8 cellular contexts compared by ENCODE assay signal in the genomic region with DNA sequence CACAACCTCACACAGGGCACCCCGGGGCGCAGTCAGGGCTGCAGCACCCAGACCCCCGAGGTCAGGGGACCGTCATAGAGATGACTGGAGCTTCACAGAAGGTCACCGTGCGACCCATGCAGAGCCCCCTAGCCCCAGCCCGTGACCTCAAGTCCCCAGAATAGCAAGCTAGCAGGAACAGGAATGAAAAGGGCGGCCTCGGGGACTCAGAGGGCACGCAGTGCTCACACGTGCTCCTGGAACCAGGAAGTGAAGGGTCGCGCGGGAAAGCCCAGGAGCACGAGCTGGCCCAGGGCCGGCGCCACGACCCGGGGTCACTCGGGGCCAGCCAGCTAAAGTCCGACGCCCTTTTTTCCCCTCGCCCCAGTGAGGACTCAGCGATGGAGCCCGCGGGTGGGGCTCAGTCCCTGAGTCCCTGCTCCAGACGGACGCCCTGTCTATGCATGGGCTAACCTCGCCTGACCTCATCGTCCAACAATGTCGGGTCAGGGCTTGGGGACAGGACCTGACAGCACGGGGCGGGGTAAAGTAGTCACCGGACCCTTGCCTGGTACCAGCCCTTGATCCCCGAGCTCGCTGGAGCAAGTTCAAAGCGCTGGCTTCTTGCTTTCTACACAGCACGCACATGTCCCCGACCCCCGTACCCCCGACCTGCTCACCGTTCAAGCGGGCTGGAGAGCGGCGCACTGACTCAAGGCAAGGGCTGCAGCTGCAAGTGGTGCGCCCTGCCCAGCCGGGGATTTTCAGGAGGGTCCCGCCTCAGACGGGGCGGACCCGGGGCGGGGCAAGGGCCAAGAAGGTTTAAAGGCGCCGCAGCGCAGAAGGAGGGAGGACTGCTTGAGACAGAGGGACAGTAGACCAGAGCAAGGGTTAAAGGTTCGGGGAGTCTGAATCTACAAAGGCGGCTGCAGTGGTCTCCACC. TPM values are rescaled to one million over a fixed set of nuclear protein-coding genes. Genes with fewer than 3 reads are reported as not detected.
DNase-seq lines count a peak whose midpoint lies in the region; ATAC-seq and TF ChIP-seq lines count a peak whose summit lies in the region.

A gene (minus strand): TSS at position 717 of the 922 bp plus-strand sequence. CDS start 4,998 bp downstream, outside the sequence.

- no peaks in the 10 kb centered on the region for H3K9me3 ChIP-seq in neuron (ENCODE audit: low read length)

- H3K4me1 ChIP-seq in neuron (ENCODE audit: insufficient read depth, low read length): peaks cover 19% of the 10 kb centered on the region

- TF ChIP-seq POLR2A in Raji (IDR thresholded peaks at IDR 0.05; ENCODE audit: insufficient read depth, low read depth, low read length): peak; percentile 99

- peak within 1 kb of the TSS; percentile 49 for H3K4me3 ChIP-seq in neuron (ENCODE audit: low read length)

- DNase-seq in D341Med (ENCODE audit: low spot score): peak; percentile 96
- DNase-seq in HT-29 (ENCODE audit: low spot score): peak; percentile 95
- DNase-seq in activated effector memory CD4-positive, alpha-beta T cell treated with anti-CD3 and anti-CD28 coated beads, Interleukin-2, amount 50 U/mL, for 16 hours: peak; percentile 96
- DNase-seq in fibroblast of the conjunctiva (ENCODE audit: low read depth): peak; percentile 87
- DNase-seq in stromal cell of bone marrow (ENCODE audit: low read depth): peak; percentile 83

- peaks cover 16% of the 10 kb centered on the region for H3K36me3 ChIP-seq in neuron (ENCODE audit: insufficient read depth, low read length)

- ATAC-seq in GM21360 (IDR thresholded peaks at IDR 0.05; ENCODE audit: unreplicated experiment): peak; percentile 53

- no peaks in the 10 kb centered on the region for H3K27me3 ChIP-seq in neuron (ENCODE audit: insufficient read depth, low read length)

- peak within 1 kb of the TSS; percentile 69 for H2AFZ ChIP-seq in neuron (ENCODE audit: low read depth, low read length)

RNA-seq across cellular contexts. Expression of the gene that starts here (rescaled TPM):
- 778 and 828 TPM in 2 replicates for total RNA-seq in HT-29 (2014; rRNA removed; shearing (Covaris generic))

Comparison
In these comparisons a context has a peak if more than half of its experiments do, and no peak if none do; other contexts are left out.
1. Peak in every context shown above with its lines: DNase-seq, ATAC-seq and H3K4me3 ChIP-seq.